23 cellular contexts compared by ENCODE assay signal in the genomic region with DNA sequence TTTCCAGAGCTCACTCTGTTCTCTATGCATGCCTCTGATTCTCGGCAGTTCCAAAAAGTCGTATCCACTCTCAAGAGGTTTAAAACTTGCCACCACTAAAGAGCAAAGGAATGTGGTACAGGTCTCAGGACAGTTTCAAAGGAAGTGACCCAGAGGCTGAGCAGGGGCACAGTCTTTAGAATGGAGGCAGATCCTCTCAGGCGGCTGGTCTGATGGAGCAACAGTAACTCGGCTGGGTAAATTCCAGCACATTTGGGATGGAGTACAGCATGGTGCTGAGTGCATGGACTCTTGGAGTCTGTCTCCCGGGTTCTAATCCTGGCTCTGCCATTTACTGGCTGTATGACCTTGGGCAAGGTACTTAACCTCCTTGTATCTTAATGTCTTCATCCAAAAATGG.
"Had no signal": no experiment of that assay in that cellular context is flagged by ENCODE, and none has a peak within 500 bp of the region (broad histone marks: within the 10 kb centered on the region; RNA-seq: fewer than 3 reads in every experiment).

No MANE protein-coding gene starts in this region.

- H3K9me3 ChIP-seq: breast epithelium, left ventricle myocardium inferior, mucosa of descending colon, neutrophil, testis, upper lobe of right lung had no signal

- H3K4me1 ChIP-seq: breast epithelium, left ventricle myocardium inferior, testis, upper lobe of right lung had no signal

- H3K9ac ChIP-seq: parathyroid adenoma had no signal

- H2AFZ ChIP-seq: parathyroid adenoma had no signal

- FAIRE-seq: astrocyte, frontal cortex had no signal

- H3K4me3 ChIP-seq: breast epithelium, left ventricle myocardium inferior, mucosa of descending colon, smooth muscle cell, testis, upper lobe of right lung had no signal

- H3K9me3 Mint-ChIP-seq: activated T-helper 2 cell treated with anti-CD3 and anti-CD28 coated beads, Interferon-gamma antibody, Interleukin-2, Interleukin-4, amounts not matched to agents 10 μg/mL and 5 μg/mL and 100 μg/mL, durations not matched to agents 14 hours and 24 hours and 36 hours; naive thymus-derived CD8-positive, alpha-beta T cell; T-helper 1 cell treated with Interleukin-12 subunit alpha and Interleukin-12 subunit beta and Interleukin-4 antibody, amounts not matched to agents 30 μg/mL and 1 μg/mL, for 36 hours had no signal

- ATAC-seq: activated CD8-positive, alpha-beta memory T cell treated with anti-CD3 and anti-CD28 coated beads, Interleukin-2, amount 10 ng/mL, durations not matched to agents 7 days and 5 days; mucosa of descending colon; naive thymus-derived CD8-positive, alpha-beta T cell; sciatic nerve; upper lobe of right lung had no signal

- H3K79me2 ChIP-seq: parathyroid adenoma had no signal

- H3K4me2 ChIP-seq: smooth muscle cell had no signal

- H3K36me3 Mint-ChIP-seq: activated CD8-positive, alpha-beta memory T cell treated with anti-CD3 and anti-CD28 coated beads, Interleukin-2, amount 10 ng/mL, durations not matched to agents 7 days and 5 days; naive thymus-derived CD8-positive, alpha-beta T cell had no signal

- DNase-seq: activated CD4-positive, alpha-beta T cell treated with anti-CD3 and anti-CD28 coated beads, Interleukin-2, amount 50 U/mL, for 48 hours; activated CD8-positive, alpha-beta memory T cell treated with anti-CD3 and anti-CD28 coated beads, Interleukin-2, amount 10 ng/mL, durations not matched to agents 7 days and 5 days; activated naive CD4-positive, alpha-beta T cell treated with Interleukin-2 at 50 U/mL for 16 hours; activated T-cell treated with anti-CD3 and anti-CD28 coated beads, Interleukin-2, amount 50 U/mL, for 1 hour; cerebellar nuclear complex; effector CD4-positive, alpha-beta T cell; left ventricle myocardium inferior; mammary epithelial cell; mucosa of descending colon; naive thymus-derived CD8-positive, alpha-beta T cell; stimulated activated CD4-positive, alpha-beta T cell treated with anti-CD3 and anti-CD28 coated beads, Interleukin-4, amount 100 ng/mL, for 1 hour; testis; upper lobe of right lung had no signal

- H3K27ac Mint-ChIP-seq: activated CD8-positive, alpha-beta memory T cell treated with anti-CD3 and anti-CD28 coated beads, Interleukin-2, amount 10 ng/mL, durations not matched to agents 7 days and 5 days; activated T-helper 2 cell treated with anti-CD3 and anti-CD28 coated beads, Interferon-gamma antibody, Interleukin-2, Interleukin-4, amounts not matched to agents 10 μg/mL and 5 μg/mL and 100 μg/mL, durations not matched to agents 14 hours and 24 hours and 36 hours; T-helper 1 cell treated with Interleukin-12 subunit alpha and Interleukin-12 subunit beta and Interleukin-4 antibody, amounts not matched to agents 30 μg/mL and 1 μg/mL, for 36 hours had no signal

- H3K27me3 Mint-ChIP-seq: naive thymus-derived CD8-positive, alpha-beta T cell had no signal

- H3K27me3 ChIP-seq: breast epithelium, neutrophil, testis, upper lobe of right lung had no signal

- H3K27ac ChIP-seq: breast epithelium, left ventricle myocardium inferior, neutrophil, parathyroid adenoma, testis, upper lobe of right lung, VCaP had no signal

- H3K36me3 ChIP-seq: breast epithelium, left ventricle myocardium inferior, neutrophil, upper lobe of right lung had no signal

- H3K4me3 Mint-ChIP-seq: activated CD8-positive, alpha-beta memory T cell treated with anti-CD3 and anti-CD28 coated beads, Interleukin-2, amount 10 ng/mL, durations not matched to agents 7 days and 5 days; T-helper 1 cell treated with Interleukin-12 subunit alpha and Interleukin-12 subunit beta and Interleukin-4 antibody, amounts not matched to agents 30 μg/mL and 1 μg/mL, for 36 hours had no signal
